Comparison of ENCODE assay signal across 1 cellular context in the genomic region with DNA sequence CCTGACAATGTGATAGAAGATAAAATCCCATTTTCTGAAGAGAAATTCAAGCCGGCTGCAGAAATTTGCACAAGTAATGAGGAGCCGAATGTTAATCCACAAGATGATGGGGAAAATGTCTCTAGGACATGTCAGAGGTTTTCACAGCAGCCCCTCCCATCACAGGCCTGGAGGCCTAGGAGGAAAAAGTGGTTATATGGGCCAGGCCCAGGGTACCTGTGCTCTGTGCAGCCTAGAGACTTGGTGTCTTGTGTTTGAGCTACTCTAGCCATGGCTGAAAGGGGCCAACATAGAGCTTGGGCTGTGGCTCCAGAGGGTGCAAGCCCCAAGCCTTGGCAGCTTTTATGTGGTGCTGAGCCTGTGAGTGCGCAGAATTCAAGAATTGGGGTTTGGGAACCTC.
TF ChIP-seq lines count a peak whose summit lies in the region.

No MANE protein-coding gene starts in this region.

TF ChIP-seq in HEK293, 187 proteins besides CTCF, POLR2A, EP300 and RAD21 (continued from another document):
- TF ChIP-seq ZBTB44 (tag by site-specific recombination; IDR thresholded peaks at IDR 0.05), result no peak
- TF ChIP-seq ZNF132 (tag by site-specific recombination; IDR thresholded peaks at IDR 0.05; ENCODE audit: borderline replicate concordance), result no peak
- no peak for TF ChIP-seq ZNF530 (tag by site-specific recombination; IDR thresholded peaks at IDR 0.05; ENCODE audit: low read depth)
- TF ChIP-seq ZNF311 (tag by site-specific recombination; IDR thresholded peaks at IDR 0.05; ENCODE audit: borderline replicate concordance), result no peak
- TF ChIP-seq TRIM28 (IDR thresholded peaks at IDR 0.05; ENCODE audit: borderline replicate concordance, low read length), result 0 out of 2 replicates have a peak, but pooled peaks have one; percentile 11
- TF ChIP-seq KLF10 (tag by site-specific recombination; IDR thresholded peaks at IDR 0.05), result no peak
- TF ChIP-seq ZNF830 (tag by site-specific recombination; IDR thresholded peaks at IDR 0.05; ENCODE audit: low read depth), result no peak
